Comparison of ENCODE assay signal across 19 cellular contexts in the genomic region with DNA sequence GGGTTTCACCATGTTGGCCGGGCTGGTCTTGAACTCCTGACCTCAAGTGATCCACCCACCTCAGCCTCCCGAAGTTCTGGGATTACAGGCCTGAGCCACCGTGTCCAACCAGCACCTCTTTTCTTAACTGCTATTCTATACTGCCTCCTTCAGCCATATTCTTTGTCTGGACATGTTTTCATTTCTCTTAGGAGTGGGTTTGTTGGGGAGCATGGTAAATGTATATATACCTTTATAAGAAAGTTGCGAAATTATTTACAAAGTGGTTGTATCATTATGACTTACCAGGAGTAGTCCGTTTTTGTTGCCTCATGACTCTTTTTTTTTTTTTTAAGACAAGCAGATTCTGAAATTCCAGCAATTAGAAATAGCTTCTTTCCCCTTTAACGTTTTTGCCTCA. TPM values are rescaled to one million over a fixed set of nuclear protein-coding genes. Genes with fewer than 3 reads are reported as not detected.
DNase-seq lines count a peak whose midpoint lies in the region; ATAC-seq and TF ChIP-seq lines count a peak whose summit lies in the region.
"Had no signal": no experiment of that assay in that cellular context is flagged by ENCODE, and none has a peak within 500 bp of the region (broad histone marks: within the 10 kb centered on the region; RNA-seq: fewer than 3 reads in every experiment).

No MANE protein-coding gene starts in this region.

- peaks cover 6% of the 10 kb centered on the region for H3K9me3 ChIP-seq in A673 (ENCODE audit: low read depth, low read length, poor library complexity, severe bottlenecking)
- H3K9me3 ChIP-seq in CD4-positive, alpha-beta T cell (ENCODE audit: control insufficient read depth, low read length), result no peaks in the 10 kb centered on the region
- H3K9me3 ChIP-seq: ovary had no signal

- H3K4me1 Mint-ChIP-seq in CD4-positive, alpha-beta T cell (ENCODE audit: low read depth), result peaks cover 81% of the 10 kb centered on the region
- H3K4me1 Mint-ChIP-seq in activated B cell treated with CpG ODN at 0.5 μM for 24 hours (peaks cover 67% of the 10 kb centered on the region), immature natural killer cell (peaks cover 71 to 87% of the 10 kb centered on the region in 2 donors), endothelial cell (ENCODE audit: unreplicated experiment) (peaks cover 4% of the 10 kb centered on the region)

- intact Hi-C loops in A673 (cut with micrococcal nuclease; ENCODE audit: unreplicated experiment) (no loop called here), activated B cell treated with CpG ODN at 0.5 μM for 24 hours (cut with micrococcal nuclease) (loop anchor here (2.0 kb wide), 1 partner anchor 14 kb away; no protein-coding TSS in a partner anchor)
- intact Hi-C loops in CD4-positive, alpha-beta T cell (cut with DNase I, micrococcal nuclease), result loop anchor here in 1 of 2 experiments (5.0 kb wide), 1 partner anchor 35 kb away; no protein-coding TSS in a partner anchor

- DNase-seq in A673 (ENCODE audit: low spot score) (no peak), activated B cell treated with CpG ODN at 0.5 μM for 24 hours (no peak), immature natural killer cell (no peak), endothelial cell (ENCODE audit: low spot score) (no peak), NOMO-1 treated with dmso at 0.1 percent for 144 hours (lab: John Stamatoyannopoulos, UW; ENCODE audit: unreplicated experiment) (no peak), NCI-H1436 treated with DMSO at 0.1 percent for 48 hours (lab: John Stamatoyannopoulos, UW) (no peak)
- no peak for DNase-seq in CD4-positive, alpha-beta T cell
- DNase-seq: activated CD4-positive, alpha-beta T cell treated with anti-CD3 and anti-CD28 coated beads, Interleukin-2, amount 50 U/mL, for 48 hours; activated gamma-delta T cell; C1 segment of cervical spinal cord; dorsolateral prefrontal cortex; hippocampal formation; MV-4-11; NCI-H2081; NCI-H524 treated with DMSO at 0.1 percent for 48 hours; ovary; stimulated activated CD4-positive, alpha-beta T cell treated with anti-CD3 and anti-CD28 coated beads, Interleukin-4, amount 100 ng/mL, for 1 hour had no signal

- CTCF ChIA-PET in A673 (lab: Charles Lee) (interaction anchor here (0.7 kb wide), 1 partner anchor 16 kb away, joined by 8 read pairs; no protein-coding TSS in a partner anchor), activated B cell treated with CpG ODN at 0.5 μM for 24 hours (lab: Charles Lee) (no interaction called here)
- CTCF ChIA-PET in CD4-positive, alpha-beta T cell (lab: Charles Lee), result interaction anchor here (0.7 to 1.4 kb wide), 2 partner anchors 55 to 80 kb away, joined by 3 to 4 read pairs; no protein-coding TSS in a partner anchor

- no peaks in the 10 kb centered on the region for H3K27me3 Mint-ChIP-seq in CD4-positive, alpha-beta T cell
- H3K27me3 Mint-ChIP-seq in activated B cell treated with CpG ODN at 0.5 μM for 24 hours, result no peaks in the 10 kb centered on the region
- H3K27me3 Mint-ChIP-seq in immature natural killer cell (ENCODE audit: low read depth in 3 of 3), result peaks cover 0 to 5% (median 1%) of the 10 kb centered on the region in 3 donors
- no peaks in the 10 kb centered on the region for H3K27me3 Mint-ChIP-seq in endothelial cell (ENCODE audit: unreplicated experiment)
- H3K27me3 Mint-ChIP-seq: brain had no signal

- no peak for ATAC-seq in CD4-positive, alpha-beta T cell (ENCODE audit: poor library complexity)
- ATAC-seq in activated B cell treated with CpG ODN at 0.5 μM for 24 hours (ENCODE audit: low read depth), result no peak
- ATAC-seq: HCT116 had no signal

- peaks cover 31% of the 10 kb centered on the region for H3K4me1 ChIP-seq in A673 (ENCODE audit: insufficient read depth, low read length, poor library complexity, severe bottlenecking)

- H3K9me3 Mint-ChIP-seq in CD4-positive, alpha-beta T cell, result no peaks in the 10 kb centered on the region
- H3K9me3 Mint-ChIP-seq in activated B cell treated with CpG ODN at 0.5 μM for 24 hours (no peaks in the 10 kb centered on the region), immature natural killer cell (no peaks in the 10 kb centered on the region), endothelial cell (ENCODE audit: unreplicated experiment) (no peaks in the 10 kb centered on the region)

- no TSS peak for BruUV-seq in A673 (replicated peaks; lab: Mats Ljungman, UMichigan)

- H3K4me3 ChIP-seq in A673 (ENCODE audit: low read depth, low read length, poor library complexity, severe bottlenecking), result no peak overlapping the region
- H3K4me3 ChIP-seq: dorsolateral prefrontal cortex, ovary had no signal

- H3K4me3 Mint-ChIP-seq in CD4-positive, alpha-beta T cell, result peak overlapping the region; percentile 46
- H3K4me3 Mint-ChIP-seq in activated B cell treated with CpG ODN at 0.5 μM for 24 hours (no peak overlapping the region), immature natural killer cell (peak overlapping the region in 1 of 5 donors; percentile 53), endothelial cell (ENCODE audit: unreplicated experiment) (no peak overlapping the region)
- H3K4me3 Mint-ChIP-seq: brain had no signal

- peak overlapping the region; percentile 50 for H3K27ac Mint-ChIP-seq in CD4-positive, alpha-beta T cell
- H3K27ac Mint-ChIP-seq in activated B cell treated with CpG ODN at 0.5 μM for 24 hours (peak overlapping the region; percentile 32), immature natural killer cell (peak overlapping the region in 5 of 6 donors; percentile 24 to 85 (median 65)), endothelial cell (ENCODE audit: unreplicated experiment) (no peak overlapping the region)

- TF ChIP-seq CTCF in A673 (conservative IDR thresholded peaks at IDR 0.05; ENCODE audit: low read depth, low read length) (no peak), activated B cell treated with CpG ODN at 0.5 μM for 24 hours (IDR thresholded peaks at IDR 0.05) (no peak), endothelial cell (IDR thresholded peaks at IDR 0.05; ENCODE audit: unreplicated experiment) (no peak)
- no peak for TF ChIP-seq CTCF in CD4-positive, alpha-beta T cell (IDR thresholded peaks at IDR 0.05)

- H3K36me3 Mint-ChIP-seq in CD4-positive, alpha-beta T cell (ENCODE audit: low read depth), result peaks cover 63% of the 10 kb centered on the region
- H3K36me3 Mint-ChIP-seq in activated B cell treated with CpG ODN at 0.5 μM for 24 hours (ENCODE audit: low read depth), result peaks cover 30% of the 10 kb centered on the region
- H3K36me3 Mint-ChIP-seq in immature natural killer cell, result no peaks in the 10 kb centered on the region
- H3K36me3 Mint-ChIP-seq in endothelial cell (ENCODE audit: low read depth, unreplicated experiment), result no peaks in the 10 kb centered on the region

- no peaks in the 10 kb centered on the region for H3K36me3 ChIP-seq in A673 (ENCODE audit: insufficient read depth, low read length, poor library complexity, severe bottlenecking)
- H3K36me3 ChIP-seq: ovary had no signal

- H3K27me3 ChIP-seq in A673 (replicated peaks; ENCODE audit: insufficient read depth, low read depth, low read length, poor library complexity), result no peaks in the 10 kb centered on the region
- no peaks in the 10 kb centered on the region for H3K27me3 ChIP-seq in CD4-positive, alpha-beta T cell (ENCODE audit: control insufficient read depth, insufficient read depth, low read length)
- H3K27me3 ChIP-seq: dorsolateral prefrontal cortex, ovary had no signal

- H3K27ac ChIP-seq in A673 (ENCODE audit: low read depth, low read length, poor library complexity, severe bottlenecking), result peak overlapping the region; percentile 38
- H3K27ac ChIP-seq in CD4-positive, alpha-beta T cell (ENCODE audit: low read depth, low read length), result peak overlapping the region; percentile 2
- H3K27ac ChIP-seq: ovary had no signal

- POLR2A ChIA-PET in A673 (lab: Charles Lee; ENCODE audit: low non-redundant PET) (no interaction called here), activated B cell treated with CpG ODN at 0.5 μM for 24 hours (lab: Charles Lee) (interaction anchor here (1.2 kb wide), 1 partner anchor 12 kb away, joined by 3 read pairs; no protein-coding TSS in a partner anchor)
- POLR2A ChIA-PET in CD4-positive, alpha-beta T cell (lab: Charles Lee), result no interaction called here

RNA-seq across cellular contexts. Expression of gene CDC42SE2, which starts 38.7 kb away (rescaled TPM):
- total RNA-seq in A673 (2021), result 25.5 and 26.6 TPM in 2 replicates
- total RNA-seq in CD4-positive, alpha-beta T cell, result 100 to 1,000 TPM; 218 to 230 TPM
- total RNA-seq in activated B cell treated with CpG ODN at 0.5 μM for 24 hours, result 114 and 122 TPM in 2 replicates
- polyA plus RNA-seq in immature natural killer cell, result 100 to 1,000 TPM; 296 to 536 (median 342) TPM
- total RNA-seq in endothelial cell (ENCODE audit: unreplicated experiment), result 22.2 TPM
